ENCODE assay signal across 1 cellular context in genomic region chr11:65134240-65134951, GRCh38.
TF ChIP-seq lines count a peak whose summit lies in the region.

SYVN1 (minus strand) TSS chr11:65134519; CDS start chr11:65133601, 918 bp downstream.

TF ChIP-seq in HepG2, 621 proteins besides CTCF, POLR2A, EP300 and RAD21 (continued from another document and continues in another):
- TF ChIP-seq MLLT10 (CRISPR knock-in tag; IDR thresholded peaks at IDR 0.05) (no peak), SMARCE1 (IDR thresholded peaks at IDR 0.05; ENCODE audit: borderline replicate concordance) (no peak), HNRNPH1 (optimal IDR thresholded peaks at IDR 0.05; ENCODE audit: low read depth, low read length) (no peak), PLRG1 (conservative IDR thresholded peaks at IDR 0.05) (no peak), RNF2 (conservative IDR thresholded peaks at IDR 0.05; ENCODE audit: low read depth) (no peak), ISX (CRISPR knock-in tag; conservative IDR thresholded peaks at IDR 0.05) (0 out of 2 replicates have a peak, but pooled peaks have one; percentile 55), NRL (CRISPR knock-in tag; IDR thresholded peaks at IDR 0.05; ENCODE audit: borderline replicate concordance) (no peak; the same call in 1 of the 2 replicates), FIP1L1 (IDR thresholded peaks at IDR 0.05; ENCODE audit: borderline replicate concordance, insufficient read depth, low read depth, low read length) (no peak), ZNF441 (CRISPR knock-in tag; IDR thresholded peaks at IDR 0.05; ENCODE audit: borderline replicate concordance) (0 out of 2 replicates have a peak, but pooled peaks have one; percentile 10), ZNF224 (CRISPR knock-in tag; IDR thresholded peaks at IDR 0.05) (no peak), MED1 (CRISPR knock-in tag; IDR thresholded peaks at IDR 0.05) (peak; percentile 60; the same call in 1 of the 2 replicates), HMGA1 (CRISPR knock-in tag; conservative IDR thresholded peaks at IDR 0.05) (no peak), SALL1 (CRISPR knock-in tag; IDR thresholded peaks at IDR 0.05) (peak; percentile 84), HIC2 (CRISPR knock-in tag; IDR thresholded peaks at IDR 0.05; ENCODE audit: low read depth) (no peak), KDM1A (CRISPR knock-in tag; IDR thresholded peaks at IDR 0.05) (no peak), ZNF335 (CRISPR knock-in tag; IDR thresholded peaks at IDR 0.05) (0 out of 2 replicates have a peak, but pooled peaks have one; percentile 16), ZNF101 (CRISPR knock-in tag; IDR thresholded peaks at IDR 0.05; ENCODE audit: borderline replicate concordance, low read depth) (no peak), SRSF1 (optimal IDR thresholded peaks at IDR 0.05; ENCODE audit: low read depth, low read length) (peak; percentile 23), RBAK (CRISPR knock-in tag; IDR thresholded peaks at IDR 0.05) (no peak), REPIN1 (CRISPR knock-in tag; IDR thresholded peaks at IDR 0.05; ENCODE audit: borderline replicate concordance, low read depth) (no peak), ZBTB7B (CRISPR knock-in tag; IDR thresholded peaks at IDR 0.05) (peak; percentile 21; the same call in 1 of the 2 replicates), SSRP1 (CRISPR knock-in tag; IDR thresholded peaks at IDR 0.05) (0 out of 2 replicates have a peak, but pooled peaks have one; percentile 30), SMC3 (IDR thresholded peaks at IDR 0.05; ENCODE audit: low read length) (no peak), YEATS4 (CRISPR knock-in tag; IDR thresholded peaks at IDR 0.05; ENCODE audit: borderline replicate concordance) (peak; percentile 93), HNF4G (IDR thresholded peaks at IDR 0.05; ENCODE audit: borderline replicate concordance, low read depth, low read length) (no peak), HNF4G (CRISPR knock-in tag; IDR thresholded peaks at IDR 0.05; ENCODE audit: borderline replicate concordance, low read depth) (0 out of 2 replicates have a peak, but pooled peaks have one; percentile 17), DPF2 (CRISPR knock-in tag; IDR thresholded peaks at IDR 0.05; ENCODE audit: borderline replicate concordance, low read depth) (no peak), POLR2G (IDR thresholded peaks at IDR 0.05; ENCODE audit: low read depth, low read length) (peak; percentile 77), ZEB1 (IDR thresholded peaks at IDR 0.05; ENCODE audit: insufficient replicate concordance, low read depth) (no peak), TIGD3 (CRISPR knock-in tag; IDR thresholded peaks at IDR 0.05; ENCODE audit: borderline replicate concordance) (0 out of 2 replicates have a peak, but pooled peaks have one; percentile 6), EZH2 (conservative IDR thresholded peaks at IDR 0.05; ENCODE audit: low read depth, low read length) (no peak), SMAD9 (CRISPR knock-in tag; IDR thresholded peaks at IDR 0.05) (peak; percentile 88; the same call in 1 of the 2 replicates), HMG20A (CRISPR knock-in tag; IDR thresholded peaks at IDR 0.05; ENCODE audit: borderline replicate concordance) (no peak), FOXK2 (IDR thresholded peaks at IDR 0.05) (peak; percentile 95), ZSCAN29 (CRISPR knock-in tag; conservative IDR thresholded peaks at IDR 0.05) (peak; percentile 20; the same call in 1 of the 2 replicates), ZNF367 (CRISPR knock-in tag; IDR thresholded peaks at IDR 0.05; ENCODE audit: borderline replicate concordance) (no peak), MTF1 (CRISPR knock-in tag; IDR thresholded peaks at IDR 0.05) (0 out of 2 replicates have a peak, but pooled peaks have one; percentile 21), KLF13 (CRISPR knock-in tag; IDR thresholded peaks at IDR 0.05) (no peak), ZNF713 (CRISPR knock-in tag; IDR thresholded peaks at IDR 0.05) (no peak), CHCHD3 (CRISPR knock-in tag; IDR thresholded peaks at IDR 0.05) (peak; percentile 43; the same call in 1 of the 2 replicates), RXRA (CRISPR knock-in tag; IDR thresholded peaks at IDR 0.05) (peak; percentile 73), ZNF326 (CRISPR knock-in tag; IDR thresholded peaks at IDR 0.05; ENCODE audit: borderline replicate concordance) (no peak), IRF2 (CRISPR knock-in tag; IDR thresholded peaks at IDR 0.05) (peak; percentile 73; the same call in 1 of the 2 replicates), TGIF2 (CRISPR knock-in tag; IDR thresholded peaks at IDR 0.05) (peak; percentile 80), RARG (CRISPR knock-in tag; IDR thresholded peaks at IDR 0.05; ENCODE audit: low read depth) (no peak; the same call in 1 of the 2 replicates), DR1 (CRISPR knock-in tag; IDR thresholded peaks at IDR 0.05) (peak; percentile 74), ZNF720 (CRISPR knock-in tag; IDR thresholded peaks at IDR 0.05) (no peak)
- TF ChIP-seq, protein P1, sequence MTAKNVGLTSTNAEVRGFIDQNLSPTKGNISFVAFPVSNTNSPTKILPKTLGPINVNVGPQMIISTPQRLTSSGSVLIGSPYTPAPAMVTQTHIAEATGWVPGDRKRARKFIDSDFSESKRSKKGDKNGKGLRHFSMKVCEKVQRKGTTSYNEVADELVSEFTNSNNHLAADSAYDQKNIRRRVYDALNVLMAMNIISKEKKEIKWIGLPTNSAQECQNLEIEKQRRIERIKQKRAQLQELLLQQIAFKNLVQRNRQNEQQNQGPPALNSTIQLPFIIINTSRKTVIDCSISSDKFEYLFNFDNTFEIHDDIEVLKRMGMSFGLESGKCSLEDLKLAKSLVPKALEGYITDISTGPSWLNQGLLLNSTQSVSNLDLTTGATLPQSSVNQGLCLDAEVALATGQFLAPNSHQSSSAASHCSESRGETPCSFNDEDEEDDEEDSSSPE (CRISPR knock-in tag; IDR thresholded peaks at IDR 0.05): peak; percentile 53; the same call in 1 of the 2 replicates
- TF ChIP-seq, protein P2, sequence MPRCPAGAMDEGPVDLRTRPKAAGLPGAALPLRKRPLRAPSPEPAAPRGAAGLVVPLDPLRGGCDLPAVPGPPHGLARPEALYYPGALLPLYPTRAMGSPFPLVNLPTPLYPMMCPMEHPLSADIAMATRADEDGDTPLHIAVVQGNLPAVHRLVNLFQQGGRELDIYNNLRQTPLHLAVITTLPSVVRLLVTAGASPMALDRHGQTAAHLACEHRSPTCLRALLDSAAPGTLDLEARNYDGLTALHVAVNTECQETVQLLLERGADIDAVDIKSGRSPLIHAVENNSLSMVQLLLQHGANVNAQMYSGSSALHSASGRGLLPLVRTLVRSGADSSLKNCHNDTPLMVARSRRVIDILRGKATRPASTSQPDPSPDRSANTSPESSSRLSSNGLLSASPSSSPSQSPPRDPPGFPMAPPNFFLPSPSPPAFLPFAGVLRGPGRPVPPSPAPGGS (CRISPR knock-in tag; IDR thresholded peaks at IDR 0.05): peak; percentile 79
- TF ChIP-seq, protein P3, sequence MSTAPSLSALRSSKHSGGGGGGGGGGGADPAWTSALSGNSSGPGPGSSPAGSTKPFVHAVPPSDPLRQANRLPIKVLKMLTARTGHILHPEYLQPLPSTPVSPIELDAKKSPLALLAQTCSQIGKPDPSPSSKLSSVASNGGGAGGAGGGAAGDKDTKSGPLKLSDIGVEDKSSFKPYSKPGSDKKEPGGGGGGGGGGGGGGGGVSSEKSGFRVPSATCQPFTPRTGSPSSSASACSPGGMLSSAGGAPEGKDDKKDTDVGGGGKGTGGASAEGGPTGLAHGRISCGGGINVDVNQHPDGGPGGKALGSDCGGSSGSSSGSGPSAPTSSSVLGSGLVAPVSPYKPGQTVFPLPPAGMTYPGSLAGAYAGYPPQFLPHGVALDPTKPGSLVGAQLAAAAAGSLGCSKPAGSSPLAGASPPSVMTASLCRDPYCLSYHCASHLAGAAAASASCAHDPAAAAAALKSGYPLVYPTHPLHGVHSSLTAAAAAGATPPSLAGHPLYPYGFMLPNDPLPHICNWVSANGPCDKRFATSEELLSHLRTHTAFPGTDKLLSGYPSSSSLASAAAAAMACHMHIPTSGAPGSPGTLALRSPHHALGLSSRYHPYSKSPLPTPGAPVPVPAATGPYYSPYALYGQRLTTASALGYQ (CRISPR knock-in tag; IDR thresholded peaks at IDR 0.05): peak; percentile 16; the same call in 1 of the 2 replicates
- TF ChIP-seq, protein P4, sequence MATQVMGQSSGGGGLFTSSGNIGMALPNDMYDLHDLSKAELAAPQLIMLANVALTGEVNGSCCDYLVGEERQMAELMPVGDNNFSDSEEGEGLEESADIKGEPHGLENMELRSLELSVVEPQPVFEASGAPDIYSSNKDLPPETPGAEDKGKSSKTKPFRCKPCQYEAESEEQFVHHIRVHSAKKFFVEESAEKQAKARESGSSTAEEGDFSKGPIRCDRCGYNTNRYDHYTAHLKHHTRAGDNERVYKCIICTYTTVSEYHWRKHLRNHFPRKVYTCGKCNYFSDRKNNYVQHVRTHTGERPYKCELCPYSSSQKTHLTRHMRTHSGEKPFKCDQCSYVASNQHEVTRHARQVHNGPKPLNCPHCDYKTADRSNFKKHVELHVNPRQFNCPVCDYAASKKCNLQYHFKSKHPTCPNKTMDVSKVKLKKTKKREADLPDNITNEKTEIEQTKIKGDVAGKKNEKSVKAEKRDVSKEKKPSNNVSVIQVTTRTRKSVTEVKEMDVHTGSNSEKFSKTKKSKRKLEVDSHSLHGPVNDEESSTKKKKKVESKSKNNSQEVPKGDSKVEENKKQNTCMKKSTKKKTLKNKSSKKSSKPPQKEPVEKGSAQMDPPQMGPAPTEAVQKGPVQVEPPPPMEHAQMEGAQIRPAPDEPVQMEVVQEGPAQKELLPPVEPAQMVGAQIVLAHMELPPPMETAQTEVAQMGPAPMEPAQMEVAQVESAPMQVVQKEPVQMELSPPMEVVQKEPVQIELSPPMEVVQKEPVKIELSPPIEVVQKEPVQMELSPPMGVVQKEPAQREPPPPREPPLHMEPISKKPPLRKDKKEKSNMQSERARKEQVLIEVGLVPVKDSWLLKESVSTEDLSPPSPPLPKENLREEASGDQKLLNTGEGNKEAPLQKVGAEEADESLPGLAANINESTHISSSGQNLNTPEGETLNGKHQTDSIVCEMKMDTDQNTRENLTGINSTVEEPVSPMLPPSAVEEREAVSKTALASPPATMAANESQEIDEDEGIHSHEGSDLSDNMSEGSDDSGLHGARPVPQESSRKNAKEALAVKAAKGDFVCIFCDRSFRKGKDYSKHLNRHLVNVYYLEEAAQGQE (IDR thresholded peaks at IDR 0.05; ENCODE audit: borderline replicate concordance in 1 of 2, low read depth in 1 of 2, low read length in 2 of 2): 0 out of 4 replicates have a peak, but pooled peaks of 1 of the 2 experiments have one; percentile 10
- TF ChIP-seq, protein P5, sequence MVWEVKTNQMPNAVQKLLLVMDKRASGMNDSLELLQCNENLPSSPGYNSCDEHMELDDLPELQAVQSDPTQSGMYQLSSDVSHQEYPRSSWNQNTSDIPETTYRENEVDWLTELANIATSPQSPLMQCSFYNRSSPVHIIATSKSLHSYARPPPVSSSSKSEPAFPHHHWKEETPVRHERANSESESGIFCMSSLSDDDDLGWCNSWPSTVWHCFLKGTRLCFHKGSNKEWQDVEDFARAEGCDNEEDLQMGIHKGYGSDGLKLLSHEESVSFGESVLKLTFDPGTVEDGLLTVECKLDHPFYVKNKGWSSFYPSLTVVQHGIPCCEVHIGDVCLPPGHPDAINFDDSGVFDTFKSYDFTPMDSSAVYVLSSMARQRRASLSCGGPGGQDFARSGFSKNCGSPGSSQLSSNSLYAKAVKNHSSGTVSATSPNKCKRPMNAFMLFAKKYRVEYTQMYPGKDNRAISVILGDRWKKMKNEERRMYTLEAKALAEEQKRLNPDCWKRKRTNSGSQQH (CRISPR knock-in tag; IDR thresholded peaks at IDR 0.05; ENCODE audit: low read depth): peak; percentile 79
- TF ChIP-seq, protein P6, sequence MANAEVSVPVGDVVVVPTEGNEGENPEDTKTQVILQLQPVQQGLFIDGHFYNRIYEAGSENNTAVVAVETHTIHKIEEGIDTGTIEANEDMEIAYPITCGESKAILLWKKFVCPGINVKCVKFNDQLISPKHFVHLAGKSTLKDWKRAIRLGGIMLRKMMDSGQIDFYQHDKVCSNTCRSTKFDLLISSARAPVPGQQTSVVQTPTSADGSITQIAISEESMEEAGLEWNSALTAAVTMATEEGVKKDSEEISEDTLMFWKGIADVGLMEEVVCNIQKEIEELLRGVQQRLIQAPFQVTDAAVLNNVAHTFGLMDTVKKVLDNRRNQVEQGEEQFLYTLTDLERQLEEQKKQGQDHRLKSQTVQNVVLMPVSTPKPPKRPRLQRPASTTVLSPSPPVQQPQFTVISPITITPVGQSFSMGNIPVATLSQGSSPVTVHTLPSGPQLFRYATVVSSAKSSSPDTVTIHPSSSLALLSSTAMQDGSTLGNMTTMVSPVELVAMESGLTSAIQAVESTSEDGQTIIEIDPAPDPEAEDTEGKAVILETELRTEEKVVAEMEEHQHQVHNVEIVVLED (CRISPR knock-in tag; IDR thresholded peaks at IDR 0.05; ENCODE audit: borderline replicate concordance): peak; percentile 95
- TF ChIP-seq, protein P7, sequence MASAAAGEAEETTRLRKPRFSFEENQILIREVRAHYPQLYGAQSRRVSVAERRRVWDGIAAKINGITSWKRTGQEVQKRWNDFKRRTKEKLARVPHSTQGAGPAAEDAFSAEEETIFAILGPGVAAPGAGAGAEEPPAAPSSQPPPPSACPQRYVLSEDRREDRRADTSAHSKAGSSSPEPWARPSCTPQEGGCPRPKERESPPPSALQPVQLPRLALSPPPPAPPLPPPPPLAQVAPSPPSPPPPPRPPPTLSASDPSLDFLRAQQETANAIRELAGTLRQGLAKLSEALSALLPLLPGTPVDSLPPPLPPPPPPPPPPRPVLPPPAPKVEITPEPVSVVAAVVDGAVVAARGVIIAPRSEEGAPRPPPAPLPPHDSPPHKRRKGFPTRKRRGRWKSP (CRISPR knock-in tag; IDR thresholded peaks at IDR 0.05): no peak
- TF ChIP-seq, protein P8, sequence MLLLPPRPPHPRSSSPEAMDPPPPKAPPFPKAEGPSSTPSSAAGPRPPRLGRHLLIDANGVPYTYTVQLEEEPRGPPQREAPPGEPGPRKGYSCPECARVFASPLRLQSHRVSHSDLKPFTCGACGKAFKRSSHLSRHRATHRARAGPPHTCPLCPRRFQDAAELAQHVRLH (CRISPR knock-in tag; IDR thresholded peaks at IDR 0.05; ENCODE audit: borderline replicate concordance, low read depth): peak; percentile 52; the same call in 1 of the 2 replicates
